15 cellular contexts compared by ENCODE assay signal in the genomic region with DNA sequence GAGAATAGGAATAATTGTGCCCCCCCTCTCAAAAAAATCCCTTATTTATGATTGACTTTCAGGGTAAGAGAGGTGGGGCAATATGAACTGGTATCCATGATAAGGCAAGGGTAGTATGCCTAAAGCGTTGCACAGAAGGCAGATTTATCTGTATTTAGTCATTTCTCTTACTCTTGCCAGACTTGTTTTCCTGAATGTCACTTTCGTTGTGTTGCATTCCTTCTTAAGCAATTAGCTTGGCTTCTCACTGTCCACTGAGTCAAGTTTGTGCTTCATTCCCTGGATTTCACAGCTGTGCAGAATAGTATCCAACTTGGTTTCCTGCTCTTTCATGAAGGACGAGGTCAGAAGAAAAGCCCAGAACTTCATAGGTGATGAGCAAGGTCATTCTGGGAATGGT.
DNase-seq lines count a peak whose midpoint lies in the region; ATAC-seq and TF ChIP-seq lines count a peak whose summit lies in the region.
"Had no signal": no experiment of that assay in that cellular context is flagged by ENCODE, and none has a peak within 500 bp of the region (broad histone marks: within the 10 kb centered on the region; RNA-seq: fewer than 3 reads in every experiment).

No MANE protein-coding gene starts in this region.

- H2AFZ ChIP-seq in mesenchymal stem cell (ENCODE audit: low read depth, low read length) = no peak overlapping the region

- H3K27ac ChIP-seq in coronary artery (no peak overlapping the region), mesenchymal stem cell (ENCODE audit: low read length, poor library complexity, severe bottlenecking) (no peak overlapping the region), vagina (peak overlapping the region; percentile 0)
- H3K27ac ChIP-seq: dorsolateral prefrontal cortex, HL-60 had no signal

- no peaks in the 10 kb centered on the region for H3K36me3 ChIP-seq in MG63
- no peaks in the 10 kb centered on the region for H3K36me3 ChIP-seq in mesenchymal stem cell (ENCODE audit: control insufficient read depth in 1 of 2, insufficient read depth in 2 of 2, low read depth in 1 of 2, low read length in 2 of 2)
- H3K36me3 ChIP-seq in vagina = no peaks in the 10 kb centered on the region

- ATAC-seq in HG02973 (IDR thresholded peaks at IDR 0.05; ENCODE audit: unreplicated experiment) (no peak), GM18517 (IDR thresholded peaks at IDR 0.05; ENCODE audit: unreplicated experiment) (no peak)
- ATAC-seq: GM12878; stimulated activated memory B cell treated with anti-CD40 and anti-IgM and Interleukin-4, amounts not matched to agents 10 μg/mL and 1 μg/mL and 100 μg/mL, for 72 hours had no signal

- H4K91ac ChIP-seq in mesenchymal stem cell (ENCODE audit: low read length) = no peak overlapping the region

- no peak overlapping the region for H2BK12ac ChIP-seq in mesenchymal stem cell (ENCODE audit: low read length in 2 of 2)

- H3K14ac ChIP-seq in mesenchymal stem cell (ENCODE audit: low read length in 2 of 2) = no peak overlapping the region

- peaks cover 1% of the 10 kb centered on the region for H3K4me1 ChIP-seq in mesenchymal stem cell (ENCODE audit: control insufficient read depth, insufficient read depth, low read depth, low read length)
- H3K4me1 ChIP-seq in vagina = peaks cover 22% of the 10 kb centered on the region

- no peak for TF ChIP-seq POLR2A in vagina (IDR thresholded peaks at IDR 0.05)

- intact Hi-C loops in vagina (cut with DNase I) = loop anchor here (5.0 kb wide), 1 partner anchor 678 kb away; a partner anchor contains a TSS

- TF ChIP-seq CTCF in coronary artery (IDR thresholded peaks at IDR 0.05) (no peak), vagina (IDR thresholded peaks at IDR 0.05) (no peak)

- H3K4me3 ChIP-seq in MG63 (peak overlapping the region; percentile 25), coronary artery (peak overlapping the region; percentile 53), mesenchymal stem cell (ENCODE audit: insufficient read depth in 1 of 2, low read depth in 1 of 2, low read length in 2 of 2) (peak overlapping the region in 1 of 2 experiments; percentile 70), vagina (peak overlapping the region in 1 of 2 donors; percentile 17)
- H3K4me3 ChIP-seq: GM12878 had no signal

- H3K18ac ChIP-seq in mesenchymal stem cell (ENCODE audit: low read depth in 1 of 2, low read length in 2 of 2) = no peak overlapping the region

- DNase-seq in MG63 (no peak), coronary artery (ENCODE audit: low spot score) (no peak), mesenchymal stem cell (no peak), vagina (ENCODE audit: extremely low spot score in 2 of 2) (no peak), GM19240 (ENCODE audit: insufficient read length, low spot score) (no peak)
- DNase-seq: activated effector memory CD4-positive, alpha-beta T cell treated with anti-CD3 and anti-CD28 coated beads, Interleukin-2, amount 50 U/mL, for 16 hours; dorsolateral prefrontal cortex; H9; KBM-7; NCI-H1436 treated with DMSO at 0.1 percent for 48 hours had no signal

- H3K27me3 ChIP-seq in MG63 (no peaks in the 10 kb centered on the region), mesenchymal stem cell (ENCODE audit: control insufficient read depth in 1 of 2, insufficient read depth in 1 of 2, low read length in 2 of 2) (no peaks in the 10 kb centered on the region), vagina (no peaks in the 10 kb centered on the region)
- H3K27me3 ChIP-seq: dorsolateral prefrontal cortex had no signal

- no peak overlapping the region for H2BK120ac ChIP-seq in mesenchymal stem cell (ENCODE audit: low read depth, low read length)

- 65% methylated on average over 3 of the region's 3 CpGs for WGBS in mesenchymal stem cell

- no peaks in the 10 kb centered on the region for H3K79me1 ChIP-seq in mesenchymal stem cell (replicated peaks; ENCODE audit: low read length, poor library complexity, severe bottlenecking)

- H2BK15ac ChIP-seq in mesenchymal stem cell (ENCODE audit: low read depth, poor library complexity, severe bottlenecking) = no peak overlapping the region

- peak overlapping the region; percentile 83 for H3K9ac ChIP-seq in mesenchymal stem cell (ENCODE audit: low read length)

- H3K4ac ChIP-seq in mesenchymal stem cell (ENCODE audit: low read depth in 1 of 2, low read length in 2 of 2) = no peak overlapping the region

- H3K4me2 ChIP-seq in mesenchymal stem cell (ENCODE audit: low read length, poor library complexity, severe bottlenecking) = no peak overlapping the region

- H3K23ac ChIP-seq in mesenchymal stem cell (ENCODE audit: low read length in 2 of 2) = no peak overlapping the region

- peak overlapping the region; percentile 15 for H2AK5ac ChIP-seq in mesenchymal stem cell (ENCODE audit: low read length, severe bottlenecking)

- no peak overlapping the region for H4K8ac ChIP-seq in mesenchymal stem cell (ENCODE audit: low read length)

- no peak overlapping the region for H2BK5ac ChIP-seq in mesenchymal stem cell (ENCODE audit: low read depth, low read length, poor library complexity, severe bottlenecking)

- no peaks in the 10 kb centered on the region for H3K9me3 ChIP-seq in MG63
- no peaks in the 10 kb centered on the region for H3K9me3 ChIP-seq in mesenchymal stem cell (ENCODE audit: control insufficient read depth, low read length)
- no peaks in the 10 kb centered on the region for H3K9me3 ChIP-seq in vagina
